In the genomic region with DNA sequence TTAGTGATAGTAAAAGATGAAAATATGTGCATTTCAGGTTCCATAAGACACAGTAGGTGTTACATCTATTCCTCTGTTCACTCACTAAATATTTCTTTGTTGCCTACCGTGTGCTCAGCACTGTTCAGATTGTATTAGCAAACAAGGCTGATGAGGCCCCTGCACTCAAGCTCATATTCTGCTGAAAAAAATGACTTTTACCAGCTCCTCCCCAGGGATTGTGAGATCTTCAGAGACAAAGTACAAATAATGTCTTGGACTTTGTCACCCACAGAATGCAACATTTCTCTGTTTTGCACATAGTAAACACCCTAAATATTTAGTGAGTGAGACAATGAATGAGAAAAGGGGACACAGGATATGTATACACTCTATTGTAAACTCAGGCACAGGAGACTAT, we compare ENCODE assay signal across 29 cellular contexts. TPM values are rescaled to one million over a fixed set of nuclear protein-coding genes. Genes with fewer than 3 reads are reported as not detected.
"Had no signal": no experiment of that assay in that cellular context is flagged by ENCODE, and none has a peak within 500 bp of the region (broad histone marks: within the 10 kb centered on the region; RNA-seq: fewer than 3 reads in every experiment).

No MANE protein-coding gene starts in this region.

- ATAC-seq: activated naive CD4-positive, alpha-beta T cell treated with anti-CD3 and anti-CD28 coated beads, Interleukin-2, amount 50 U/mL, for 72 hours; activated T-cell treated with anti-CD3 and anti-CD28 coated beads, Interleukin-2, amount 50 U/mL, for 72 hours; effector memory CD8-positive, alpha-beta T cell; foreskin keratinocyte; gastrocnemius medialis; heart left ventricle; T-helper 17 cell had no signal

- H3K4me1 ChIP-seq: ascending aorta, foreskin keratinocyte, gastrocnemius medialis had no signal

- H3K27ac ChIP-seq: ascending aorta, esophagus muscularis mucosa, foreskin keratinocyte, gastrocnemius medialis, heart left ventricle had no signal

- DNase-seq: activated CD4-positive, alpha-beta memory T cell treated with anti-CD3 and anti-CD28 coated beads, Interleukin-2, amount 10 ng/mL, durations not matched to agents 7 days and 5 days; activated CD4-positive, alpha-beta T cell treated with anti-CD3 and anti-CD28 coated beads for 1 hour; activated CD4-positive, alpha-beta T cell treated with anti-CD3 and anti-CD28 coated beads for 4 hours; activated CD4-positive, alpha-beta T cell treated with anti-CD3 and anti-CD28 coated beads, Interleukin-2, amount 10 ng/mL, durations not matched to agents 7 days and 5 days; activated CD4-positive, alpha-beta T cell treated with anti-CD3 and anti-CD28 coated beads, Interleukin-2, amount 50 U/mL, for 4 hours; activated CD8-positive, alpha-beta memory T cell treated with anti-CD3 and anti-CD28 coated beads, Interleukin-2, amount 50 U/mL, for 48 hours; activated gamma-delta T cell; activated naive CD4-positive, alpha-beta T cell; activated naive CD4-positive, alpha-beta T cell treated with anti-CD3 and anti-CD28 coated beads, Interleukin-2, amount 10 ng/mL, durations not matched to agents 7 days and 5 days; activated naive CD8-positive, alpha-beta T cell treated with anti-CD3 and anti-CD28 coated beads, Interleukin-2, amount 10 ng/mL, durations not matched to agents 7 days and 5 days; activated T-cell treated with anti-CD3 and anti-CD28 coated beads for 4 hours; activated T-cell treated with anti-CD3 and anti-CD28 coated beads, Interleukin-2, amount 50 U/mL, for 24 hours; activated T-cell treated with anti-CD3 and anti-CD28 coated beads, Interleukin-2, amount 50 U/mL, for 72 hours; caudate nucleus; cortex of kidney; dermis blood vessel endothelial cell; effector CD4-positive, alpha-beta T cell; effector memory CD8-positive, alpha-beta T cell; erythroblast; foreskin keratinocyte; gastrocnemius medialis; glutamatergic neuron; heart left ventricle; T-helper 17 cell had no signal

- H3K27me3 ChIP-seq: ascending aorta, esophagus muscularis mucosa, foreskin keratinocyte, gastrocnemius medialis, heart left ventricle had no signal

- H3K4me1 Mint-ChIP-seq: activated CD4-positive, alpha-beta memory T cell treated with anti-CD3 and anti-CD28 coated beads, Interleukin-2, amount 10 ng/mL, durations not matched to agents 7 days and 5 days; activated CD4-positive, alpha-beta T cell treated with anti-CD3 and anti-CD28 coated beads, Interleukin-2, amount 10 ng/mL, durations not matched to agents 7 days and 5 days; activated naive CD4-positive, alpha-beta T cell treated with anti-CD3 and anti-CD28 coated beads, Interleukin-2, amount 10 ng/mL, durations not matched to agents 7 days and 5 days; activated naive CD8-positive, alpha-beta T cell treated with anti-CD3 and anti-CD28 coated beads, Interleukin-2, amount 10 ng/mL, durations not matched to agents 7 days and 5 days; brain; T-helper 17 cell had no signal

- H3K36me3 Mint-ChIP-seq: activated naive CD4-positive, alpha-beta T cell treated with anti-CD3 and anti-CD28 coated beads, Interleukin-2, amount 10 ng/mL, durations not matched to agents 7 days and 5 days; activated naive CD4-positive, alpha-beta T cell treated with anti-CD3 and anti-CD28 coated beads, Interleukin-2, amount 50 U/mL, for 72 hours; activated naive CD8-positive, alpha-beta T cell treated with anti-CD3 and anti-CD28 coated beads, Interleukin-2, amount 10 ng/mL, durations not matched to agents 7 days and 5 days; brain had no signal

- H3K27ac Mint-ChIP-seq: activated CD4-positive, alpha-beta memory T cell treated with anti-CD3 and anti-CD28 coated beads, Interleukin-2, amount 10 ng/mL, durations not matched to agents 7 days and 5 days; activated CD4-positive, alpha-beta T cell treated with anti-CD3 and anti-CD28 coated beads, Interleukin-2, amount 10 ng/mL, durations not matched to agents 7 days and 5 days; activated naive CD4-positive, alpha-beta T cell treated with anti-CD3 and anti-CD28 coated beads, Interleukin-2, amount 10 ng/mL, durations not matched to agents 7 days and 5 days; activated naive CD4-positive, alpha-beta T cell treated with anti-CD3 and anti-CD28 coated beads, Interleukin-2, amount 50 U/mL, for 72 hours; activated naive CD8-positive, alpha-beta T cell treated with anti-CD3 and anti-CD28 coated beads, Interleukin-2, amount 10 ng/mL, durations not matched to agents 7 days and 5 days; activated T-cell treated with anti-CD3 and anti-CD28 coated beads, Interleukin-2, amount 50 U/mL, for 24 hours; activated T-cell treated with anti-CD3 and anti-CD28 coated beads, Interleukin-2, amount 50 U/mL, for 72 hours; effector memory CD8-positive, alpha-beta T cell; T-helper 17 cell; T-helper 2 cell treated with Interferon-gamma antibody and Interleukin-4, amounts not matched to agents 5 μg/mL and 100 μg/mL, for 36 hours had no signal

- H3K36me3 ChIP-seq: ascending aorta, esophagus muscularis mucosa, gastrocnemius medialis, heart left ventricle had no signal

- H3K4me3 ChIP-seq: ascending aorta, esophagus muscularis mucosa, gastrocnemius medialis, heart left ventricle had no signal

- H3K27me3 Mint-ChIP-seq: activated CD4-positive, alpha-beta memory T cell treated with anti-CD3 and anti-CD28 coated beads, Interleukin-2, amount 10 ng/mL, durations not matched to agents 7 days and 5 days; activated CD4-positive, alpha-beta T cell treated with anti-CD3 and anti-CD28 coated beads, Interleukin-2, amount 10 ng/mL, durations not matched to agents 7 days and 5 days; activated naive CD4-positive, alpha-beta T cell treated with anti-CD3 and anti-CD28 coated beads, Interleukin-2, amount 10 ng/mL, durations not matched to agents 7 days and 5 days; activated naive CD8-positive, alpha-beta T cell treated with anti-CD3 and anti-CD28 coated beads, Interleukin-2, amount 10 ng/mL, durations not matched to agents 7 days and 5 days; effector memory CD8-positive, alpha-beta T cell had no signal

- H3K9me3 ChIP-seq: ascending aorta, esophagus muscularis mucosa, gastrocnemius medialis, heart left ventricle had no signal

- H3K9me3 Mint-ChIP-seq: activated CD4-positive, alpha-beta T cell treated with anti-CD3 and anti-CD28 coated beads, Interleukin-2, amount 10 ng/mL, durations not matched to agents 7 days and 5 days had no signal

- H3K4me3 Mint-ChIP-seq: activated CD4-positive, alpha-beta memory T cell treated with anti-CD3 and anti-CD28 coated beads, Interleukin-2, amount 10 ng/mL, durations not matched to agents 7 days and 5 days; activated CD4-positive, alpha-beta T cell treated with anti-CD3 and anti-CD28 coated beads, Interleukin-2, amount 10 ng/mL, durations not matched to agents 7 days and 5 days; activated naive CD4-positive, alpha-beta T cell treated with anti-CD3 and anti-CD28 coated beads, Interleukin-2, amount 10 ng/mL, durations not matched to agents 7 days and 5 days; activated naive CD8-positive, alpha-beta T cell treated with anti-CD3 and anti-CD28 coated beads, Interleukin-2, amount 10 ng/mL, durations not matched to agents 7 days and 5 days; activated T-cell treated with anti-CD3 and anti-CD28 coated beads, Interleukin-2, amount 50 U/mL, for 24 hours; activated T-cell treated with anti-CD3 and anti-CD28 coated beads, Interleukin-2, amount 50 U/mL, for 72 hours; brain; effector memory CD8-positive, alpha-beta T cell; T-helper 17 cell; T-helper 2 cell treated with Interferon-gamma antibody and Interleukin-4, amounts not matched to agents 5 μg/mL and 100 μg/mL, for 36 hours had no signal

RNA-seq across cellular contexts. Expression of a gene that starts 21.9 kb away (rescaled TPM):
- total RNA-seq: activated CD4-positive, alpha-beta memory T cell treated with anti-CD3 and anti-CD28 coated beads, Interleukin-2, amount 10 ng/mL, durations not matched to agents 7 days and 5 days; activated CD4-positive, alpha-beta T cell treated with anti-CD3 and anti-CD28 coated beads, Interleukin-2, amount 10 ng/mL, durations not matched to agents 7 days and 5 days; activated naive CD4-positive, alpha-beta T cell treated with anti-CD3 and anti-CD28 coated beads, Interleukin-2, amount 50 U/mL, for 72 hours; activated naive CD8-positive, alpha-beta T cell treated with anti-CD3 and anti-CD28 coated beads, Interleukin-2, amount 10 ng/mL, durations not matched to agents 7 days and 5 days; activated T-cell treated with anti-CD3 and anti-CD28 coated beads, Interleukin-2, amount 50 U/mL, for 72 hours; foreskin keratinocyte; T-helper 17 cell had no signal
